In the genomic region with DNA sequence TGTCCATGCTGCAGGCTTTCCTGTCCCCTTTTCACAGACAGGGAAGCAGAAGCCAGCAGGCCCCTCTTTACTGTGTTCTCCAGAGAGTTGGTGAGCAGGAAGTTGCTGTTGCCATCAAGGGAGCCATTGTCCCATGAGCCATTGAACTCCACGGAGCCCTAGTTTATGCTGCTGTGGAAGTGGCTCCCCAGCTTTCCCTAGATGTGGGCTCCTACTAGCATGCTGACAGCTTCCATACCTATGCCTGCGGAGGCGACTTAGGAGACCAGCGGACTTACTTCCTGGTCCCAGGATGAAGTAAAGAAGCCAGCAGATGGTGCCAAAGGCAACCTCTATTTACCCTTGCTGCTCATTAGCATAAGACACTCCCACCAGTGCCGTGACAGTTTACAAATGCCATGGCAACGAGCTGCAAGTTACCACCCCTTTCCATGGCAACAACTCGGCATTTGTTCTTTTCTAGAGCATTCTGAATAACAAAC, we compare ENCODE assay signal across 8 cellular contexts. TPM values are rescaled to one million over a fixed set of nuclear protein-coding genes. Genes with fewer than 3 reads are reported as not detected.
A peak's percentile ranks its signal among the peaks of the same experiment; 100 is the strongest.
DNase-seq lines count a peak whose midpoint lies in the region; ATAC-seq, FAIRE-seq and TF ChIP-seq lines count a peak whose summit lies in the region.

No MANE protein-coding gene starts in this region.

- TF ChIP-seq CTCF in GM06990 (IDR thresholded peaks at IDR 0.05; ENCODE audit: insufficient read depth, low read length, poor library complexity, severe bottlenecking), result peak; percentile 11
- TF ChIP-seq CTCF in fibroblast of the aortic adventitia (IDR thresholded peaks at IDR 0.05; ENCODE audit: insufficient read depth, low read length), result no peak

- no peak for ATAC-seq in GM18870 (IDR thresholded peaks at IDR 0.05; ENCODE audit: unreplicated experiment)

- H3K27me3 ChIP-seq in GM06990 (replicated peaks; ENCODE audit: control insufficient read depth, insufficient read depth, low read length), result no peaks in the 10 kb centered on the region; the same call in 1 of the 2 replicates

- no peaks in the 10 kb centered on the region for H3K36me3 ChIP-seq in GM06990 (ENCODE audit: control insufficient read depth, insufficient read depth, low read length)

- in situ Hi-C loops in ACHN (cut with HindIII; ENCODE audit: low pct_ligation_motif_present, low pct_unique_long_range_greater_than_20kb, low sequenced_read_pairs), result no loop called here

- DNase-seq in ACHN (peak; percentile 14), GM06990 (ENCODE audit: extremely low read depth, insufficient read length) (no peak), OCI-M1 (lab: John Stamatoyannopoulos, UW) (peak; percentile 65), fibroblast of the aortic adventitia (ENCODE audit: low read depth) (peak; percentile 51), HTR-8/SVneo (ENCODE audit: insufficient read length, low spot score) (no peak), GF-D8 (lab: John Stamatoyannopoulos, UW) (no peak), hepatic stellate cell (ENCODE audit: low spot score) (no peak)

- no peak overlapping the region for H3K4me3 ChIP-seq in GM06990 (replicated peaks; ENCODE audit: low read depth, low read length)
- H3K4me3 ChIP-seq in fibroblast of the aortic adventitia (ENCODE audit: low read depth, low read length), result no peak overlapping the region

- FAIRE-seq in HTR-8/SVneo (lab: Jason Lieb, UNC), result no peak

RNA-seq across cellular contexts. Expression of a gene that starts 30.8 kb away (rescaled TPM):
- 39.3 and 200 TPM in 2 replicates for total RNA-seq in fibroblast of the aortic adventitia (ENCODE audit: low replicate concordance)

RNA-seq across cellular contexts. Expression of a gene that starts 43.0 kb away (rescaled TPM):
- 24.1 and 26.9 TPM in 2 replicates for total RNA-seq in fibroblast of the aortic adventitia (ENCODE audit: low replicate concordance)

Comparison
In these comparisons a context has a peak if more than half of its experiments do, and no peak if none do; other contexts are left out.
1. DNase-seq: peak in ACHN (single experiment), OCI-M1 (single experiment) and fibroblast of the aortic adventitia (single experiment); none in GM06990 (single experiment), HTR-8/SVneo (single experiment), GF-D8 (single experiment) and hepatic stellate cell (single experiment).